In genomic region chr1:37723072-37723389, GRCh38 we compare ENCODE assay signal across 21 cellular contexts. TPM values are rescaled to one million over a fixed set of nuclear protein-coding genes. Genes with fewer than 3 reads are reported as not detected.
"Had no signal": no experiment of that assay in that cellular context is flagged by ENCODE, and none has a peak within 500 bp of the region (broad histone marks: within the 10 kb centered on the region; RNA-seq: fewer than 3 reads in every experiment).

No MANE protein-coding gene starts in this region.

- H3K27ac ChIP-seq: breast epithelium, upper lobe of right lung had no signal

- ATAC-seq: activated T-cell treated with anti-CD3 and anti-CD28 coated beads, Interleukin-2, amount 50 U/mL, for 4 hours; mucosa of descending colon; upper lobe of right lung had no signal

- H3K27me3 ChIP-seq: breast epithelium, upper lobe of right lung had no signal

- DNase-seq: activated CD4-positive, alpha-beta T cell treated with anti-CD3 and anti-CD28 coated beads for 4 hours; activated CD4-positive, alpha-beta T cell treated with anti-CD3 and anti-CD28 coated beads, Interleukin-2, amount 50 U/mL, for 48 hours; activated CD4-positive, CD25-positive, alpha-beta regulatory T cell; activated CD8-positive, alpha-beta memory T cell treated with anti-CD3 and anti-CD28 coated beads, Interleukin-2, amount 50 U/mL, for 48 hours; activated naive CD4-positive, alpha-beta T cell treated with Interleukin-2 at 50 U/mL for 16 hours; activated naive CD8-positive, alpha-beta T cell treated with anti-CD3 and anti-CD28 coated beads for 36 hours; activated T-cell treated with anti-CD3 and anti-CD28 coated beads, Interleukin-2, amount 50 U/mL, for 4 hours; cerebellar nuclear complex; cortex of kidney; foreskin fibroblast; hippocampal formation; kidney glomerular epithelial cell; mucosa of descending colon; nephron progenitor cell; stimulated activated CD4-positive, alpha-beta T cell treated with anti-CD3 and anti-CD28 coated beads, Interleukin-15, amount 100 ng/mL, for 24 hours; T1000; upper lobe of right lung had no signal

- H3K4me1 ChIP-seq: breast epithelium, sigmoid colon, upper lobe of right lung had no signal

- H3K36me3 ChIP-seq: breast epithelium, sigmoid colon, upper lobe of right lung had no signal

- H3K9me3 ChIP-seq: breast epithelium, mucosa of descending colon, sigmoid colon, upper lobe of right lung had no signal

- H3K4me2 ChIP-seq: smooth muscle cell had no signal

- H3K4me3 ChIP-seq: breast epithelium, mucosa of descending colon, sigmoid colon, smooth muscle cell, upper lobe of right lung had no signal

RNA-seq across cellular contexts. Expression of gene EPHA10, which starts 41.9 kb away (rescaled TPM):
- total RNA-seq: activated naive CD8-positive, alpha-beta T cell treated with anti-CD3 and anti-CD28 coated beads for 36 hours; smooth muscle cell had no signal
- polyA plus RNA-seq: fibroblast of lung, smooth muscle cell had no signal
